In genomic region chr11:88410636-88411035, GRCh38 we compare ENCODE assay signal across 25 cellular contexts.
DNase-seq lines count a peak whose midpoint lies in the region; ATAC-seq and TF ChIP-seq lines count a peak whose summit lies in the region.
"Had no signal": no experiment of that assay in that cellular context is flagged by ENCODE, and none has a peak within 500 bp of the region (broad histone marks: within the 10 kb centered on the region; RNA-seq: fewer than 3 reads in every experiment).

No MANE protein-coding gene starts in this region.

- TF ChIP-seq CTCF in RWPE2 (IDR thresholded peaks at IDR 0.05; ENCODE audit: poor library complexity, severe bottlenecking) = no peak
- no peak for TF ChIP-seq CTCF in smooth muscle cell (IDR thresholded peaks at IDR 0.05; ENCODE audit: borderline replicate concordance, insufficient read depth, poor library complexity, severe bottlenecking)

- no peak overlapping the region for H3K4me3 ChIP-seq in RWPE2 (ENCODE audit: severe bottlenecking)
- no peak overlapping the region for H3K4me3 ChIP-seq in smooth muscle cell
- no peak overlapping the region for H3K4me3 ChIP-seq in H7 (ENCODE audit: insufficient read depth, low read depth, low read length)
- H3K4me3 ChIP-seq: SK-N-MC had no signal

- H3K27me3 ChIP-seq in RWPE2 (ENCODE audit: insufficient read depth, poor library complexity, severe bottlenecking) (no peaks in the 10 kb centered on the region), smooth muscle cell (ENCODE audit: low read depth) (no peaks in the 10 kb centered on the region), H7 (ENCODE audit: control insufficient read depth, insufficient read depth, low read length) (no peaks in the 10 kb centered on the region)

- peak overlapping the region; percentile 96 for H3K27ac ChIP-seq in RWPE2 (ENCODE audit: poor library complexity, severe bottlenecking)
- peak overlapping the region; percentile 89 for H3K27ac ChIP-seq in epithelial cell of prostate
- peak overlapping the region; percentile 68 for H3K27ac ChIP-seq in smooth muscle cell (ENCODE audit: low read depth)
- H3K27ac ChIP-seq: C4-2B, SK-N-MC had no signal

- DNase-seq in M059J (ENCODE audit: low read depth) = peak; percentile 60
- no peak for DNase-seq in RWPE2 (ENCODE audit: low spot score)
- no peak for DNase-seq in epithelial cell of prostate (ENCODE audit: low read depth, low spot score)
- no peak for DNase-seq in smooth muscle cell (lab: John Stamatoyannopoulos, UW; ENCODE audit: unreplicated experiment)
- DNase-seq in HT-29 (ENCODE audit: low spot score) = no peak
- DNase-seq in H7 = no peak
- DNase-seq in superior temporal gyrus (ENCODE audit: extremely low spot score) = no peak
- DNase-seq: Caco-2; CD8-positive, alpha-beta T cell; DMS79; GF-D8; GOT3; Karpas-422; NCI-H1105; NCI-H1436 treated with DMSO at 0.1 percent for 48 hours; NCI-H187 treated with DMSO at 0.1 percent for 48 hours; NCI-H2107; NCI-H446; NCI-H524 treated with DMSO at 0.1 percent for 48 hours; NCI-H82; NK-92 treated with Interleukin-12 subunit alpha and Interleukin-12 subunit beta, amount 100 ng/mL, for 24 hours; SHP77 treated with DMSO at 0.1 percent for 48 hours had no signal

- no peak overlapping the region for H2AFZ ChIP-seq in smooth muscle cell (ENCODE audit: low read depth)

- H4K20me1 ChIP-seq in smooth muscle cell (ENCODE audit: low read depth) = no peaks in the 10 kb centered on the region

- peak overlapping the region; percentile 2 for H3K4me2 ChIP-seq in smooth muscle cell

- H3K36me3 ChIP-seq in RWPE2 (ENCODE audit: low read depth) = no peaks in the 10 kb centered on the region
- no peaks in the 10 kb centered on the region for H3K36me3 ChIP-seq in smooth muscle cell (ENCODE audit: low read depth)
- H3K36me3 ChIP-seq in H7 (replicated peaks; ENCODE audit: control insufficient read depth, insufficient read depth, low read length) = no peaks in the 10 kb centered on the region

- H3F3A ChIP-seq in smooth muscle cell (ENCODE audit: low read depth) = peaks cover 7% of the 10 kb centered on the region

- H3K4me1 ChIP-seq in RWPE2 (ENCODE audit: insufficient read depth, poor library complexity, severe bottlenecking) (peaks cover 38% of the 10 kb centered on the region), smooth muscle cell (ENCODE audit: low read depth) (peaks cover 7% of the 10 kb centered on the region)
- H3K4me1 ChIP-seq: Caco-2 had no signal

- H3K9ac ChIP-seq in smooth muscle cell (ENCODE audit: low read depth) = no peak overlapping the region

- peak; percentile 83 for ATAC-seq in RWPE2 (ENCODE audit: low read depth)
- ATAC-seq: CD8-positive, alpha-beta T cell; HCT116 had no signal

- H3K9me3 ChIP-seq in RWPE2 (ENCODE audit: severe bottlenecking) (no peaks in the 10 kb centered on the region), smooth muscle cell (replicated peaks; ENCODE audit: low read depth) (no peaks in the 10 kb centered on the region)
- H3K9me3 ChIP-seq: Caco-2 had no signal

- WGBS in smooth muscle cell (ENCODE audit: low lambda C conversion rate) = 68% methylated on average over 4 of the region's 4 CpGs

- H3K79me2 ChIP-seq in smooth muscle cell (ENCODE audit: low read depth) = no peaks in the 10 kb centered on the region
